Comparison of ENCODE assay signal across 25 cellular contexts in the genomic region with DNA sequence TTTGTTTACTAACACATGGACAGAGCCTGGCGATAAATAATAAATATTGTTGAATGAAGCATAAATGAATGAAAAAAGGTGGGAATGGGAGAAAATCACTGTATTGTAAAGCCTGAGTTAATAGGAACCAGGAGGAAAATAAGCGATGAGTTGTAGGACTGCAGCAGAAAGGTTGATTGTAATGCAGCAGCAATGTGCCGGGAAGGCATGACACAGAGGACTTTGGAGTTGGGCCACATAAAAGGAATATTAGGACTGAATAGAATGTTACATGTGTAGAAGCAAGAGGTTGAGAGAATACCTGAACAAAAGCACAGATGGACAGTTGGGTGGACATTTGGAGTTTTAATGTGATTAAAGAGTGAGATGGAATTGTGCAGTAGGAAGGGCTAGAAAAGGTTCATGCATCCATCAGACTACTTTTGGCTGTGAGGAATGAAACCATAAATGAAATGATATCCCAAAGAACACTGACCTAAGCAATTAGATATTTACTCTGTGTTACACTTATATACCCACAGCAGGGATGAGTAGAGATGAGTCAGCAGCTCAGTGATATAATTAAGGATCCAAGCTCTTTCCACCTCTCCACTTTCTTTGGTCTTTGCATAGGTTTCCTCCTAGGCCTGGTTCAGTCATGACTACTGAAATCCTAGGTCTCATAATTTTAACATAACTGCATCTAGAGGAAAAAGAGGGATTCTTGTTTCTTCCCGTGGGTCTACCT. TPM values are rescaled to one million over a fixed set of nuclear protein-coding genes. Genes with fewer than 3 reads are reported as not detected.
DNase-seq lines count a peak whose midpoint lies in the region; ATAC-seq and TF ChIP-seq lines count a peak whose summit lies in the region.
"Had no signal": no experiment of that assay in that cellular context is flagged by ENCODE, and none has a peak within 500 bp of the region (broad histone marks: within the 10 kb centered on the region; RNA-seq: fewer than 3 reads in every experiment).

No MANE protein-coding gene starts in this region.

- no peaks in the 10 kb centered on the region for H3K27me3 ChIP-seq in GM23248 (replicated peaks; ENCODE audit: insufficient read depth)
- H3K27me3 ChIP-seq in hepatocyte, result no peaks in the 10 kb centered on the region
- H3K27me3 ChIP-seq: Peyer's patch had no signal

- no peaks in the 10 kb centered on the region for H3K9me2 ChIP-seq in GM23248 (ENCODE audit: insufficient read depth)
- H3K9me2 ChIP-seq in hepatocyte (replicated peaks; ENCODE audit: insufficient read depth), result no peaks in the 10 kb centered on the region

- H3K79me2 ChIP-seq in GM23248 (ENCODE audit: insufficient read depth), result no peaks in the 10 kb centered on the region
- no peaks in the 10 kb centered on the region for H3K79me2 ChIP-seq in hepatocyte

- peak overlapping the region; percentile 32 for H3K4me2 ChIP-seq in GM23248 (ENCODE audit: unreplicated experiment)
- H3K4me2 ChIP-seq in hepatocyte, result no peak overlapping the region
- H3K4me2 ChIP-seq: KMS-11 had no signal

- ATAC-seq in HG03432 (IDR thresholded peaks at IDR 0.05; ENCODE audit: unreplicated experiment), result no peak
- ATAC-seq: activated CD8-positive, alpha-beta T cell treated with anti-CD3 and anti-CD28 coated beads for 36 hours had no signal

- H3K27ac ChIP-seq in GM23248, result peak overlapping the region; percentile 22; the same call in 1 of the 2 replicates
- H3K27ac ChIP-seq in hepatocyte, result no peak overlapping the region
- H3K27ac ChIP-seq: KMS-11, Peyer's patch had no signal

- peaks cover 41% of the 10 kb centered on the region for H3K4me1 ChIP-seq in GM23248 (ENCODE audit: insufficient read depth)
- no peaks in the 10 kb centered on the region for H3K4me1 ChIP-seq in hepatocyte (ENCODE audit: insufficient read depth)
- H3K4me1 ChIP-seq: Peyer's patch had no signal

- no peak overlapping the region for H3K9ac ChIP-seq in GM23248
- H3K9ac ChIP-seq: KMS-11 had no signal

- in situ Hi-C loops in GM23248 (cut with MboI), result no loop called here

- H3K9me3 ChIP-seq in GM23248 (ENCODE audit: low read depth) (no peaks in the 10 kb centered on the region), hepatocyte (ENCODE audit: low read depth) (no peaks in the 10 kb centered on the region)
- H3K9me3 ChIP-seq: Peyer's patch had no signal

- peak; percentile 71 for DNase-seq in GM23248
- DNase-seq in RPMI7951 (ENCODE audit: low read depth), result peak; percentile 46
- DNase-seq in epithelial cell of esophagus (ENCODE audit: low read depth), result peak; percentile 69
- DNase-seq in renal cortical epithelial cell (ENCODE audit: low read depth), result peak; percentile 22
- DNase-seq in hepatocyte (ENCODE audit: low spot score), result no peak
- no peak for DNase-seq in NCI-H2029 (lab: John Stamatoyannopoulos, UW)
- DNase-seq: activated CD8-positive, alpha-beta T cell treated with anti-CD3 and anti-CD28 coated beads for 36 hours; activated naive CD4-positive, alpha-beta T cell treated with Interleukin-2 at 50 U/mL for 16 hours; activated T-cell treated with anti-CD3 and anti-CD28 coated beads, Interleukin-2, amount 50 U/mL, for 24 hours; AML-193; anterior cingulate cortex; DMS79 treated with DMSO at 0.1 percent for 48 hours; effector memory CD4-positive, alpha-beta T cell; hippocampal formation; islet precursor cell; NCI-H1048; NCI-H2081; NCI-H446; nucleus accumbens; Peyer's patch; trophoblast cell had no signal

- H2AFZ ChIP-seq in GM23248 (no peak overlapping the region), hepatocyte (no peak overlapping the region)

- H3K4me3 ChIP-seq in GM23248, result no peak overlapping the region
- H3K4me3 ChIP-seq in epithelial cell of esophagus (ENCODE audit: low read length), result no peak overlapping the region
- no peak overlapping the region for H3K4me3 ChIP-seq in hepatocyte
- H3K4me3 ChIP-seq: Peyer's patch had no signal

- H3K36me3 ChIP-seq in GM23248 (ENCODE audit: low read depth) (no peaks in the 10 kb centered on the region), hepatocyte (replicated peaks; ENCODE audit: insufficient read depth, low read depth) (no peaks in the 10 kb centered on the region)
- H3K36me3 ChIP-seq: Peyer's patch had no signal

- H4K20me1 ChIP-seq in GM23248 (ENCODE audit: insufficient read depth) (no peaks in the 10 kb centered on the region), hepatocyte (ENCODE audit: insufficient read depth, poor library complexity, severe bottlenecking) (no peaks in the 10 kb centered on the region)

- H3F3A ChIP-seq in GM23248 (ENCODE audit: insufficient read depth), result peaks cover 33% of the 10 kb centered on the region

- WGBS in GM23248 (ENCODE audit: low coverage in 1 of 2, low lambda C conversion rate in 2 of 2, missing lambda C conversion rate in 2 of 2), 2 experiments, result 47 to 51% methylated on average over 4 of the region's 4 CpGs
- 75% methylated on average over 4 of the region's 4 CpGs for WGBS in hepatocyte (ENCODE audit: low lambda C conversion rate, missing lambda C conversion rate)

- no peak for TF ChIP-seq CTCF in epithelial cell of esophagus (IDR thresholded peaks at IDR 0.05; ENCODE audit: insufficient read depth, low read depth, low read length, missing control alignments)
- no peak for TF ChIP-seq CTCF in hepatocyte (IDR thresholded peaks at IDR 0.05; ENCODE audit: poor library complexity)

RNA-seq across cellular contexts. Expression of a gene that starts 55.4 kb away (rescaled TPM):
- not detected in 2 replicates for total RNA-seq in GM23248 (2014; rRNA removed; shearing (Covaris generic))
- polyA plus RNA-seq in GM23248 (2016; fragmentation: Nextera tagmentation; extraction: Ambion mirVana) (not detected in 2 replicates), hepatocyte (not detected in 2 replicates)
- total RNA-seq in RPMI7951 (2014; rRNA removed; shearing (Covaris generic)), result not detected in 2 replicates
- total RNA-seq in renal cortical epithelial cell (not detected in 2 replicates), hepatocyte (not detected in 2 replicates)
- total RNA-seq: activated CD8-positive, alpha-beta T cell treated with anti-CD3 and anti-CD28 coated beads for 36 hours; cerebellum; lung microvascular endothelial cell; Peyer's patch had no signal

Comparison
In these comparisons a context has a peak if more than half of its experiments do, and no peak if none do; other contexts are left out.
1. DNase-seq: peak in GM23248 (single experiment), RPMI7951 (single experiment), epithelial cell of esophagus (single experiment) and renal cortical epithelial cell (single experiment); none in hepatocyte (single experiment) and NCI-H2029 (single experiment).